In genomic region chr16:75477680-75478473, GRCh38 we compare ENCODE assay signal across 19 cellular contexts. TPM values are rescaled to one million over a fixed set of nuclear protein-coding genes. Genes with fewer than 3 reads are reported as not detected.
DNase-seq lines count a peak whose midpoint lies in the region; ATAC-seq, FAIRE-seq and TF ChIP-seq lines count a peak whose summit lies in the region.
"Had no signal": no experiment of that assay in that cellular context is flagged by ENCODE, and none has a peak within 500 bp of the region (broad histone marks: within the 10 kb centered on the region; RNA-seq: fewer than 3 reads in every experiment).

No MANE protein-coding gene starts in this region.

- H3K9ac ChIP-seq in astrocyte (ENCODE audit: low read length): no peak overlapping the region

- no peaks in the 10 kb centered on the region for H3K4me1 Mint-ChIP-seq in astrocyte (ENCODE audit: low read depth, unreplicated experiment)
- H3K4me1 Mint-ChIP-seq in stimulated activated memory B cell treated with anti-CD40 and anti-IgM and Interleukin-4, amounts not matched to agents 10 μg/mL and 1 μg/mL and 100 μg/mL, for 72 hours: no peaks in the 10 kb centered on the region

- peak overlapping the region; percentile 2 for H3K27ac Mint-ChIP-seq in astrocyte (ENCODE audit: unreplicated experiment)
- no peak overlapping the region for H3K27ac Mint-ChIP-seq in stimulated activated memory B cell treated with anti-CD40 and anti-IgM and Interleukin-4, amounts not matched to agents 10 μg/mL and 1 μg/mL and 100 μg/mL, for 72 hours
- H3K27ac Mint-ChIP-seq: nephron progenitor cell had no signal

- H3K36me3 Mint-ChIP-seq in astrocyte (ENCODE audit: low read depth, unreplicated experiment): peaks cover 7% of the 10 kb centered on the region
- no peaks in the 10 kb centered on the region for H3K36me3 Mint-ChIP-seq in stimulated activated memory B cell treated with anti-CD40 and anti-IgM and Interleukin-4, amounts not matched to agents 10 μg/mL and 1 μg/mL and 100 μg/mL, for 72 hours

- peak; percentile 42 for ATAC-seq in stimulated activated memory B cell treated with anti-CD40 and anti-IgM and Interleukin-4, amounts not matched to agents 10 μg/mL and 1 μg/mL and 100 μg/mL, for 72 hours
- ATAC-seq in GM19455 (IDR thresholded peaks at IDR 0.05; ENCODE audit: unreplicated experiment): no peak
- ATAC-seq: gastrocnemius medialis had no signal

- no peaks in the 10 kb centered on the region for H3K27me3 ChIP-seq in astrocyte (ENCODE audit: insufficient read depth, low read length)
- H3K27me3 ChIP-seq: gastrocnemius medialis had no signal

- DNase-seq in NCI-H2081 (lab: John Stamatoyannopoulos, UW) (peak; percentile 34 to 70), NCI-H2081 treated with DMSO at 0.1 percent for 48 hours (lab: John Stamatoyannopoulos, UW) (no peak), NCI-H2107 (lab: John Stamatoyannopoulos, UW) (peak; percentile 14), astrocyte (ENCODE audit: low read depth) (no peak), HCEC 1CT (no peak)
- no peak for DNase-seq in activated CD4-positive, CD25-positive, alpha-beta regulatory T cell treated with anti-CD3 and anti-CD28 coated beads, Interleukin-2, amount 50 U/mL, for 72 hours
- DNase-seq: activated T-cell treated with anti-CD3 and anti-CD28 coated beads for 4 hours, DMS153, gastrocnemius medialis, NCI-H1930, nephron progenitor cell, Right ventricle myocardium superior, WERI-Rb-1 had no signal

- no peak for TF ChIP-seq CTCF in astrocyte (IDR thresholded peaks at IDR 0.05; ENCODE audit: insufficient read depth, low read depth, low read length)

- peaks cover 3% of the 10 kb centered on the region for H3K27me3 Mint-ChIP-seq in astrocyte (ENCODE audit: low read depth, unreplicated experiment)
- peaks cover 25% of the 10 kb centered on the region for H3K27me3 Mint-ChIP-seq in stimulated activated memory B cell treated with anti-CD40 and anti-IgM and Interleukin-4, amounts not matched to agents 10 μg/mL and 1 μg/mL and 100 μg/mL, for 72 hours

- no peak overlapping the region for H2AFZ ChIP-seq in astrocyte (ENCODE audit: low read depth, low read length)

- no peaks in the 10 kb centered on the region for H3K79me2 ChIP-seq in astrocyte (ENCODE audit: insufficient read depth, low read length)

- FAIRE-seq in astrocyte (lab: Jason Lieb, UNC): no peak
- FAIRE-seq: A204.1 had no signal

- no peak overlapping the region for H3K4me3 ChIP-seq in astrocyte (ENCODE audit: insufficient read depth, low read depth, low read length)
- H3K4me3 ChIP-seq: dorsolateral prefrontal cortex, gastrocnemius medialis, skin epidermis had no signal

- no peaks in the 10 kb centered on the region for H3K9me3 ChIP-seq in astrocyte (ENCODE audit: insufficient read depth, low read depth, low read length)
- H3K9me3 ChIP-seq: gastrocnemius medialis had no signal

- no peaks in the 10 kb centered on the region for H3K4me1 ChIP-seq in astrocyte (ENCODE audit: insufficient read depth, low read length)

- no peak overlapping the region for H3K4me2 ChIP-seq in astrocyte (ENCODE audit: low read length)

- H3K27ac ChIP-seq in astrocyte (ENCODE audit: low read depth, low read length): no peak overlapping the region
- H3K27ac ChIP-seq: gastrocnemius medialis, skin epidermis, WERI-Rb-1 had no signal

- no peaks in the 10 kb centered on the region for H3K36me3 ChIP-seq in astrocyte (ENCODE audit: insufficient read depth, low read length)
- H3K36me3 ChIP-seq: gastrocnemius medialis, WERI-Rb-1 had no signal

- no peak overlapping the region for H3K4me3 Mint-ChIP-seq in astrocyte (ENCODE audit: unreplicated experiment)
- H3K4me3 Mint-ChIP-seq in stimulated activated memory B cell treated with anti-CD40 and anti-IgM and Interleukin-4, amounts not matched to agents 10 μg/mL and 1 μg/mL and 100 μg/mL, for 72 hours: no peak overlapping the region
- H3K4me3 Mint-ChIP-seq: nephron progenitor cell had no signal

- peaks cover 4% of the 10 kb centered on the region for H3K9me3 Mint-ChIP-seq in astrocyte (ENCODE audit: unreplicated experiment)
- H3K9me3 Mint-ChIP-seq in stimulated activated memory B cell treated with anti-CD40 and anti-IgM and Interleukin-4, amounts not matched to agents 10 μg/mL and 1 μg/mL and 100 μg/mL, for 72 hours: no peaks in the 10 kb centered on the region
- H3K9me3 Mint-ChIP-seq: nephron progenitor cell had no signal

- H4K20me1 ChIP-seq in astrocyte (ENCODE audit: insufficient read depth, low read length): no peaks in the 10 kb centered on the region

RNA-seq across cellular contexts. Expression of gene TMEM170A, which starts 13.4 kb away (rescaled TPM):
- total RNA-seq in astrocyte: 15.2 and 16.4 TPM in 2 replicates

RNA-seq across cellular contexts. Expression of gene CHST6, which starts 17.4 kb away (rescaled TPM):
- total RNA-seq in astrocyte: 2.5 and 3.4 TPM in 2 replicates

RNA-seq across cellular contexts. Expression of gene CFDP1, which starts 44.6 kb away (rescaled TPM):
- total RNA-seq in astrocyte: 36.9 and 38.7 TPM in 2 replicates

RNA-seq across cellular contexts. Expression of gene CHST5, which starts 58.0 kb away (rescaled TPM):
- total RNA-seq in astrocyte: 0.09 TPM in 1 of 2 replicates, not detected in the other
- total RNA-seq: urinary bladder had no signal

Comparison
In these comparisons a context has a peak if more than half of its experiments do, and no peak if none do; other contexts are left out.
1. DNase-seq: peak in NCI-H2081 (2 of 2) and NCI-H2107 (single experiment); none in NCI-H2081 treated with DMSO at 0.1 percent for 48 hours (single experiment), astrocyte (single experiment), activated CD4-positive, CD25-positive, alpha-beta regulatory T cell treated with anti-CD3 and anti-CD28 coated beads, Interleukin-2, amount 50 U/mL, for 72 hours (single experiment) and HCEC 1CT (single experiment).